8 cellular contexts compared by ENCODE assay signal in genomic region chr12:57726884-57727757, GRCh38. TPM values are rescaled to one million over a fixed set of nuclear protein-coding genes. Genes with fewer than 3 reads are reported as not detected.
DNase-seq lines count a peak whose midpoint lies in the region; ATAC-seq and TF ChIP-seq lines count a peak whose summit lies in the region.

No MANE protein-coding gene starts in this region.

- H3K56ac ChIP-seq in H9 (ENCODE audit: insufficient read length, low read depth, low read length) = no peak overlapping the region

- no peak overlapping the region for H2AK5ac ChIP-seq in H9 (ENCODE audit: insufficient read length, low read length)

- WGBS in H9 (ENCODE audit: extremely low coverage, insufficient read length, low lambda C conversion rate) = no CpG with 5 or more reads among the region's 76 CpGs
- 12 to 15% methylated on average over 42 to 76 of the region's 76 CpGs for WGBS in endodermal cell (ENCODE audit: insufficient coverage in 1 of 2, insufficient read length in 1 of 2), 2 experiments

- no peak overlapping the region for H3K4ac ChIP-seq in H9 (ENCODE audit: low read depth, low read length)

- H3K4me3 ChIP-seq in endodermal cell (ENCODE audit: low read length) = no peak overlapping the region

- H4K8ac ChIP-seq in H9 (replicated peaks; ENCODE audit: insufficient read length, low read depth, low read length) = no peak overlapping the region

- H2BK15ac ChIP-seq in H9 (ENCODE audit: low read depth, low read length) = no peak overlapping the region

- no peaks in the 10 kb centered on the region; the same call in 1 of the 2 replicates for H3K4me1 ChIP-seq in H9 (ENCODE audit: insufficient read depth, low read length)
- H3K4me1 ChIP-seq in endodermal cell (ENCODE audit: control insufficient read depth, insufficient read depth, low read length) = no peaks in the 10 kb centered on the region

- H3K18ac ChIP-seq in H9 (ENCODE audit: insufficient read length, low read depth, low read length) = no peak overlapping the region

- no peak overlapping the region for H2BK12ac ChIP-seq in H9 (ENCODE audit: insufficient read length, low read depth, low read length)

- H3K36me3 ChIP-seq in endodermal cell (ENCODE audit: control insufficient read depth, insufficient read depth, low read length) = no peaks in the 10 kb centered on the region

- no peak overlapping the region for H2AFZ ChIP-seq in H9 (ENCODE audit: low read length)

- no peaks in the 10 kb centered on the region for H3K9me3 ChIP-seq in H9 (ENCODE audit: control insufficient read depth, low read depth, low read length)
- H3K9me3 ChIP-seq in endodermal cell (ENCODE audit: control insufficient read depth, low read length) = no peaks in the 10 kb centered on the region

- DNase-seq in H9 (peak; percentile 57), endodermal cell (peak; percentile 84), mesothelial cell of epicardium (ENCODE audit: low spot score in 2 of 2, unreplicated experiment in 2 of 2) (peak in 1 of 2 experiments; percentile 51), COLO668 (lab: John Stamatoyannopoulos, UW; ENCODE audit: unreplicated experiment) (no peak), GOT3 (lab: John Stamatoyannopoulos, UW) (no peak)

- peaks cover 88% of the 10 kb centered on the region for H3K27me3 Mint-ChIP-seq in H9 (ENCODE audit: low read depth)
- H3K27me3 Mint-ChIP-seq in endodermal cell (ENCODE audit: insufficient read depth) = peaks cover 94% of the 10 kb centered on the region
- H3K27me3 Mint-ChIP-seq in mesothelial cell of epicardium (ENCODE audit: low read depth) = peaks cover 92% of the 10 kb centered on the region

- H4K5ac ChIP-seq in H9 (ENCODE audit: insufficient read length, low read depth, low read length) = no peak overlapping the region

- H3K9ac ChIP-seq in H9 (ENCODE audit: extremely low read depth, insufficient read length, low read length) (no peak overlapping the region), endodermal cell (ENCODE audit: extremely low read depth, low read length, poor library complexity, severe bottlenecking) (no peak overlapping the region)

- no peaks in the 10 kb centered on the region for H4K20me1 ChIP-seq in H9 (ENCODE audit: control insufficient read depth, insufficient read depth, insufficient read length)

- no peak overlapping the region for H2BK120ac ChIP-seq in H9 (ENCODE audit: low read depth, low read length, poor library complexity, severe bottlenecking)

- H3K27ac ChIP-seq in 22Rv1 (peak overlapping the region; percentile 96), H9 (ENCODE audit: insufficient read length, low read depth, low read length) (no peak overlapping the region), endodermal cell (ENCODE audit: low read depth, low read length) (no peak overlapping the region)

- peaks cover 14% of the 10 kb centered on the region for H3K23me2 ChIP-seq in H9 (ENCODE audit: insufficient read length, low read depth, low read length, poor library complexity, severe bottlenecking)

- H3K4me3 Mint-ChIP-seq in H9 (peak overlapping the region; percentile 73 to 78), endodermal cell (peak overlapping the region; percentile 26), mesothelial cell of epicardium (peak overlapping the region; percentile 54)

- H3K36me3 Mint-ChIP-seq in H9 (ENCODE audit: insufficient read depth in 1 of 3, low read depth in 3 of 3) (peaks cover 0 to 2% (median under 1%) of the 10 kb centered on the region in 3 experiments; a peak in 2 of 7 replicates), endodermal cell (ENCODE audit: low read depth) (peaks cover 3% of the 10 kb centered on the region), mesothelial cell of epicardium (peaks cover under 1% of the 10 kb centered on the region)

- no peak overlapping the region for H3K23ac ChIP-seq in H9 (ENCODE audit: insufficient read length, low read depth, low read length)

- ATAC-seq in HG02884 (IDR thresholded peaks at IDR 0.05; ENCODE audit: unreplicated experiment) (no peak), HG02981 (IDR thresholded peaks at IDR 0.05; ENCODE audit: unreplicated experiment) (no peak)

- no peak overlapping the region for H3T11ph ChIP-seq in H9 (ENCODE audit: low read length)

- H3K27me3 ChIP-seq in H9 (ENCODE audit: insufficient read depth, low read length) (peaks cover 20% of the 10 kb centered on the region; the same call in 1 of the 2 replicates), endodermal cell (ENCODE audit: control insufficient read depth, insufficient read depth, low read length, poor library complexity, severe bottlenecking) (peaks cover 95% of the 10 kb centered on the region)

- no peak overlapping the region for H2BK20ac ChIP-seq in H9 (ENCODE audit: low read depth, low read length, poor library complexity, severe bottlenecking)

- H3K9me3 Mint-ChIP-seq in H9 (no peaks in the 10 kb centered on the region; a peak in 1 of 5 replicates), endodermal cell (peaks cover 2% of the 10 kb centered on the region), mesothelial cell of epicardium (no peaks in the 10 kb centered on the region)

- H3K27ac Mint-ChIP-seq in H9 (no peak overlapping the region), endodermal cell (no peak overlapping the region), mesothelial cell of epicardium (no peak overlapping the region)

- no peak overlapping the region for H3K14ac ChIP-seq in H9 (ENCODE audit: insufficient read depth, low read length)

- TF ChIP-seq CTCF in 22Rv1 (IDR thresholded peaks at IDR 0.05) = 0 out of 2 replicates have a peak, but pooled peaks have one; percentile 4
- TF ChIP-seq CTCF in H9 (conservative IDR thresholded peaks at IDR 0.05) = no peak
- no peak for TF ChIP-seq CTCF in endodermal cell (conservative IDR thresholded peaks at IDR 0.05)
- no peak for TF ChIP-seq CTCF in mesothelial cell of epicardium (IDR thresholded peaks at IDR 0.05; ENCODE audit: unreplicated experiment)

- H2BK5ac ChIP-seq in H9 (ENCODE audit: insufficient read length, low read length) = no peak overlapping the region

- H3K4me1 Mint-ChIP-seq in H9 (peaks cover 12 to 17% of the 10 kb centered on the region in 2 experiments), endodermal cell (peaks cover 4% of the 10 kb centered on the region), mesothelial cell of epicardium (peaks cover 4% of the 10 kb centered on the region)

- H4K91ac ChIP-seq in H9 (ENCODE audit: insufficient read length, low read depth, low read length) = no peak overlapping the region

- H3K79me1 ChIP-seq in H9 (ENCODE audit: insufficient read depth, low read depth, low read length, poor library complexity, severe bottlenecking) = no peaks in the 10 kb centered on the region

- peak overlapping the region; percentile 96 for H3K4me2 ChIP-seq in H9 (ENCODE audit: insufficient read depth, insufficient read length, low read length)

- no peaks in the 10 kb centered on the region for H3K79me2 ChIP-seq in H9 (ENCODE audit: insufficient read depth, low read length)

RNA-seq across cellular contexts. Expression of gene AGAP2, which starts 11.4 kb away (rescaled TPM):
- total RNA-seq in H9 (2021) (4.6 and 5.3 TPM in 2 replicates), endodermal cell (under 1 TPM in 1 of 2 donors, not detected in 1; 0.44 TPM), mesothelial cell of epicardium (2.0 to 2.8 TPM (median 2.2 TPM) in 3 replicates)
- polyA plus RNA-seq in endodermal cell (2013, experiment 1 of 2) = 4.9 TPM
- 3.9 TPM for polyA plus RNA-seq in endodermal cell (2013, experiment 2 of 2)

RNA-seq across cellular contexts. Expression of gene TSPAN31, which starts 17.7 kb away (rescaled TPM):
- total RNA-seq in H9 (2021) (18.8 and 20.0 TPM in 2 replicates), endodermal cell (10 to 100 TPM; 21.7 to 27.8 TPM), mesothelial cell of epicardium (33.2 to 35.2 TPM (median 34.6 TPM) in 3 replicates)
- 36.0 TPM for polyA plus RNA-seq in endodermal cell (2013, experiment 1 of 2)
- polyA plus RNA-seq in endodermal cell (2013, experiment 2 of 2) = 29.0 TPM

RNA-seq across cellular contexts. Expression of gene CDK4, which starts 25.0 kb away (rescaled TPM):
- total RNA-seq in H9 (2021) (217 and 218 TPM in 2 replicates), endodermal cell (100 to 1,000 TPM; 144 to 186 TPM), mesothelial cell of epicardium (171 to 177 TPM (median 175 TPM) in 3 replicates)
- 157 TPM for polyA plus RNA-seq in endodermal cell (2013, experiment 1 of 2)
- 137 TPM for polyA plus RNA-seq in endodermal cell (2013, experiment 2 of 2)

RNA-seq across cellular contexts. Expression of gene MARCHF9, which starts 27.8 kb away (rescaled TPM):
- total RNA-seq in H9 (2021) = 20.5 and 20.9 TPM in 2 replicates
- total RNA-seq in endodermal cell = 10 to 100 TPM; 13.6 to 15.8 TPM
- 10.2 TPM for polyA plus RNA-seq in endodermal cell (2013, experiment 1 of 2)
- 7.9 TPM for polyA plus RNA-seq in endodermal cell (2013, experiment 2 of 2)
- total RNA-seq in mesothelial cell of epicardium = 11.0 to 13.2 TPM (median 12.7 TPM) in 3 replicates

RNA-seq across cellular contexts. Expression of gene OS9, which starts 33.2 kb away (rescaled TPM):
- 111 and 112 TPM in 2 replicates for total RNA-seq in H9 (2021)
- total RNA-seq in endodermal cell = 100 to 1,000 TPM; 108 to 142 TPM
- 114 TPM for polyA plus RNA-seq in endodermal cell (2013, experiment 1 of 2)
- polyA plus RNA-seq in endodermal cell (2013, experiment 2 of 2) = 101 TPM
- total RNA-seq in mesothelial cell of epicardium = 160 to 167 TPM (median 166 TPM) in 3 replicates

Comparison
In these comparisons a context has a peak if more than half of its experiments do, and no peak if none do; other contexts are left out.
1. DNase-seq: peak in H9 (single experiment) and endodermal cell (single experiment); none in COLO668 (single experiment) and GOT3 (single experiment).
2. Peak in every context shown above with its lines, with median percentiles within 50 percentile points of each other: H3K4me3 Mint-ChIP-seq.